34 cellular contexts compared by ENCODE assay signal in the genomic region with DNA sequence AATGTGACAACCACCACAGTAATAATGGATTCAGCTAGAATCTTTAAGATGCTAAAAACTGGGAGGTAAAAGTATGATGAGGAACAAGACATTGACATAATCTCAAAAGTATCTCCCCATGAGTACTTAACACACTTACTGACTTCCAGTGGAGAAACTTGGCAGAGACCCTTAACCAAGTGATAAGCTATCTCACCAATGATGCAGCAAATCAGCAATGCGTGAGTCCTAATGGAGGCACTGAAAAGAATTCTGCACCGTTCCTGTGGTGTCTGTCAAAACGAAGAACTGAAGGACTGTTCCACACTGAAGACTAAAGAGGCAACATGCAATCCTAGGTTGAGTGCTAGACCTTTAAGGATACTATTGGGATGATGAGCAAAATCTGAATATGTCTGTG.
"Had no signal": no experiment of that assay in that cellular context is flagged by ENCODE, and none has a peak within 500 bp of the region (broad histone marks: within the 10 kb centered on the region; RNA-seq: fewer than 3 reads in every experiment).

No MANE protein-coding gene starts in this region.

- H3K27ac ChIP-seq: cardiac muscle cell, KMS-11, PC-9, RWPE1 had no signal

- H3K4me2 ChIP-seq: KMS-11, PC-9 had no signal

- ATAC-seq: activated naive CD8-positive, alpha-beta T cell treated with anti-CD3 and anti-CD28 coated beads, Interleukin-2, amount 50 U/mL, for 24 hours; activated T-cell treated with anti-CD3 and anti-CD28 coated beads, Interleukin-2, amount 50 U/mL, for 4 hours; Right ventricle myocardium inferior; SK-N-SH treated with all-trans-retinoic acid at 6 μM for 48 hours had no signal

- H2AFZ ChIP-seq: PC-9 had no signal

- H3K4me3 ChIP-seq: cardiac muscle cell, PC-9 had no signal

- H3K27me3 ChIP-seq: cardiac muscle cell had no signal

- DNase-seq: activated B cell treated with CpG ODN at 0.5 μM for 24 hours; activated CD4-positive, alpha-beta memory T cell treated with anti-CD3 and anti-CD28 coated beads for 36 hours; activated CD4-positive, alpha-beta T cell treated with anti-CD3 and anti-CD28 coated beads for 4 hours; activated CD4-positive, alpha-beta T cell treated with anti-CD3 and anti-CD28 coated beads, Interleukin-2, amount 50 U/mL, for 1 hour; activated CD4-positive, CD25-positive, alpha-beta regulatory T cell treated with anti-CD3 and anti-CD28 coated beads, Interleukin-2, amount 50 U/mL, for 72 hours; activated CD8-positive, alpha-beta memory T cell treated with anti-CD3 and anti-CD28 coated beads, Interleukin-2, amount 50 U/mL, for 4 hours; activated gamma-delta T cell treated with Interleukin-2 at 50 U/mL for 16 hours; activated naive CD4-positive, alpha-beta T cell treated with anti-CD3 and anti-CD28 coated beads, Interleukin-2, amount 10 ng/mL, durations not matched to agents 7 days and 5 days; activated naive CD8-positive, alpha-beta T cell treated with anti-CD3 and anti-CD28 coated beads, Interleukin-2, amount 50 U/mL, for 24 hours; activated T-cell treated with anti-CD3 and anti-CD28 coated beads for 4 hours; activated T-cell treated with anti-CD3 and anti-CD28 coated beads, Interleukin-2, amount 50 U/mL, for 4 hours; amniotic stem cell; aorta; MM.1S; MV-4-11; NCI-H1092; NCI-H1436 treated with DMSO at 0.1 percent for 48 hours; NCI-H187 treated with DMSO at 0.1 percent for 48 hours; NCI-H2081 treated with DMSO at 0.1 percent for 48 hours; NCI-H345; NCI-H526; NCI-H748 treated with DMSO at 0.1 percent for 48 hours; NK-92 treated with Interleukin-12 subunit alpha and Interleukin-12 subunit beta, amount 100 ng/mL, for 24 hours; PC-9; SIG-M5; SW 1271; T-helper 1 cell; T-helper 2 cell; T-helper 9 cell had no signal
